ENCODE assay signal across 1 cellular context in genomic region chr3:43273429-43273828, GRCh38.
TF ChIP-seq lines count a peak whose summit lies in the region.

No MANE protein-coding gene starts in this region.

TF ChIP-seq in GM23338, 12 proteins besides CTCF, POLR2A, EP300 and RAD21 (continued from another document):
- TF ChIP-seq, protein P1, sequence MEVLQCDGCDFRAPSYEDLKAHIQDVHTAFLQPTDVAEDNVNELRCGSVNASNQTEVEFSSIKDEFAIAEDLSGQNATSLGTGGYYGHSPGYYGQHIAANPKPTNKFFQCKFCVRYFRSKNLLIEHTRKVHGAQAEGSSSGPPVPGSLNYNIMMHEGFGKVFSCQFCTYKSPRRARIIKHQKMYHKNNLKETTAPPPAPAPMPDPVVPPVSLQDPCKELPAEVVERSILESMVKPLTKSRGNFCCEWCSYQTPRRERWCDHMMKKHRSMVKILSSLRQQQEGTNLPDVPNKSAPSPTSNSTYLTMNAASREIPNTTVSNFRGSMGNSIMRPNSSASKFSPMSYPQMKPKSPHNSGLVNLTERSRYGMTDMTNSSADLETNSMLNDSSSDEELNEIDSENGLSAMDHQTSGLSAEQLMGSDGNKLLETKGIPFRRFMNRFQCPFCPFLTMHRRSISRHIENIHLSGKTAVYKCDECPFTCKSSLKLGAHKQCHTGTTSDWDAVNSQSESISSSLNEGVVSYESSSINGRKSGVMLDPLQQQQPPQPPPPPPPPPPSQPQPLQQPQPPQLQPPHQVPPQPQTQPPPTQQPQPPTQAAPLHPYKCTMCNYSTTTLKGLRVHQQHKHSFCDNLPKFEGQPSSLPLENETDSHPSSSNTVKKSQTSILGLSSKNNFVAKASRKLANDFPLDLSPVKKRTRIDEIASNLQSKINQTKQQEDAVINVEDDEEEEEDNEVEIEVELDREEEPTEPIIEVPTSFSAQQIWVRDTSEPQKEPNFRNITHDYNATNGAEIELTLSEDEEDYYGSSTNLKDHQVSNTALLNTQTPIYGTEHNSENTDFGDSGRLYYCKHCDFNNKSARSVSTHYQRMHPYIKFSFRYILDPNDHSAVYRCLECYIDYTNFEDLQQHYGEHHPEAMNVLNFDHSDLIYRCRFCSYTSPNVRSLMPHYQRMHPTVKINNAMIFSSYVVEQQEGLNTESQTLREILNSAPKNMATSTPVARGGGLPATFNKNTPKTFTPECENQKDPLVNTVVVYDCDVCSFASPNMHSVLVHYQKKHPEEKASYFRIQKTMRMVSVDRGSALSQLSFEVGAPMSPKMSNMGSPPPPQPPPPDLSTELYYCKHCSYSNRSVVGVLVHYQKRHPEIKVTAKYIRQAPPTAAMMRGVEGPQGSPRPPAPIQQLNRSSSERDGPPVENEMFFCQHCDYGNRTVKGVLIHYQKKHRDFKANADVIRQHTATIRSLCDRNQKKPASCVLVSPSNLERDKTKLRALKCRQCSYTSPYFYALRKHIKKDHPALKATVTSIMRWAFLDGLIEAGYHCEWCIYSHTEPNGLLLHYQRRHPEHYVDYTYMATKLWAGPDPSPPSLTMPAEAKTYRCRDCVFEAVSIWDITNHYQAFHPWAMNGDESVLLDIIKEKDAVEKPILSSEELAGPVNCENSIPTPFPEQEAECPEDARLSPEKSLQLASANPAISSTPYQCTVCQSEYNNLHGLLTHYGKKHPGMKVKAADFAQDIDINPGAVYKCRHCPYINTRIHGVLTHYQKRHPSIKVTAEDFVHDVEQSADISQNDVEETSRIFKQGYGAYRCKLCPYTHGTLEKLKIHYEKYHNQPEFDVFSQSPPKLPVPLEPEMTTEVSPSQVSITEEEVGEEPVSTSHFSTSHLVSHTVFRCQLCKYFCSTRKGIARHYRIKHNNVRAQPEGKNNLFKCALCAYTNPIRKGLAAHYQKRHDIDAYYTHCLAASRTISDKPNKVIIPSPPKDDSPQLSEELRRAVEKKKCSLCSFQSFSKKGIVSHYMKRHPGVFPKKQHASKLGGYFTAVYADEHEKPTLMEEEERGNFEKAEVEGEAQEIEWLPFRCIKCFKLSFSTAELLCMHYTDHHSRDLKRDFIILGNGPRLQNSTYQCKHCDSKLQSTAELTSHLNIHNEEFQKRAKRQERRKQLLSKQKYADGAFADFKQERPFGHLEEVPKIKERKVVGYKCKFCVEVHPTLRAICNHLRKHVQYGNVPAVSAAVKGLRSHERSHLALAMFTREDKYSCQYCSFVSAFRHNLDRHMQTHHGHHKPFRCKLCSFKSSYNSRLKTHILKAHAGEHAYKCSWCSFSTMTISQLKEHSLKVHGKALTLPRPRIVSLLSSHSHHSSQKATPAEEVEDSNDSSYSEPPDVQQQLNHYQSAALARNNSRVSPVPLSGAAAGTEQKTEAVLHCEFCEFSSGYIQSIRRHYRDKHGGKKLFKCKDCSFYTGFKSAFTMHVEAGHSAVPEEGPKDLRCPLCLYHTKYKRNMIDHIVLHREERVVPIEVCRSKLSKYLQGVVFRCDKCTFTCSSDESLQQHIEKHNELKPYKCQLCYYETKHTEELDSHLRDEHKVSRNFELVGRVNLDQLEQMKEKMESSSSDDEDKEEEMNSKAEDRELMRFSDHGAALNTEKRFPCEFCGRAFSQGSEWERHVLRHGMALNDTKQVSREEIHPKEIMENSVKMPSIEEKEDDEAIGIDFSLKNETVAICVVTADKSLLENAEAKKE (CRISPR knock-in tag; IDR thresholded peaks at IDR 0.05), result no peak
- TF ChIP-seq, protein P2, sequence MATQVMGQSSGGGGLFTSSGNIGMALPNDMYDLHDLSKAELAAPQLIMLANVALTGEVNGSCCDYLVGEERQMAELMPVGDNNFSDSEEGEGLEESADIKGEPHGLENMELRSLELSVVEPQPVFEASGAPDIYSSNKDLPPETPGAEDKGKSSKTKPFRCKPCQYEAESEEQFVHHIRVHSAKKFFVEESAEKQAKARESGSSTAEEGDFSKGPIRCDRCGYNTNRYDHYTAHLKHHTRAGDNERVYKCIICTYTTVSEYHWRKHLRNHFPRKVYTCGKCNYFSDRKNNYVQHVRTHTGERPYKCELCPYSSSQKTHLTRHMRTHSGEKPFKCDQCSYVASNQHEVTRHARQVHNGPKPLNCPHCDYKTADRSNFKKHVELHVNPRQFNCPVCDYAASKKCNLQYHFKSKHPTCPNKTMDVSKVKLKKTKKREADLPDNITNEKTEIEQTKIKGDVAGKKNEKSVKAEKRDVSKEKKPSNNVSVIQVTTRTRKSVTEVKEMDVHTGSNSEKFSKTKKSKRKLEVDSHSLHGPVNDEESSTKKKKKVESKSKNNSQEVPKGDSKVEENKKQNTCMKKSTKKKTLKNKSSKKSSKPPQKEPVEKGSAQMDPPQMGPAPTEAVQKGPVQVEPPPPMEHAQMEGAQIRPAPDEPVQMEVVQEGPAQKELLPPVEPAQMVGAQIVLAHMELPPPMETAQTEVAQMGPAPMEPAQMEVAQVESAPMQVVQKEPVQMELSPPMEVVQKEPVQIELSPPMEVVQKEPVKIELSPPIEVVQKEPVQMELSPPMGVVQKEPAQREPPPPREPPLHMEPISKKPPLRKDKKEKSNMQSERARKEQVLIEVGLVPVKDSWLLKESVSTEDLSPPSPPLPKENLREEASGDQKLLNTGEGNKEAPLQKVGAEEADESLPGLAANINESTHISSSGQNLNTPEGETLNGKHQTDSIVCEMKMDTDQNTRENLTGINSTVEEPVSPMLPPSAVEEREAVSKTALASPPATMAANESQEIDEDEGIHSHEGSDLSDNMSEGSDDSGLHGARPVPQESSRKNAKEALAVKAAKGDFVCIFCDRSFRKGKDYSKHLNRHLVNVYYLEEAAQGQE (IDR thresholded peaks at IDR 0.05; ENCODE audit: unreplicated experiment), result no peak
- no peak for TF ChIP-seq ZNF114 (CRISPR knock-in tag; IDR thresholded peaks at IDR 0.05)
